Comparison of ENCODE assay signal across 9 cellular contexts in genomic region chr16:87698241-87698640, GRCh38.
DNase-seq lines count a peak whose midpoint lies in the region; ATAC-seq and TF ChIP-seq lines count a peak whose summit lies in the region.
"Had no signal": no experiment of that assay in that cellular context is flagged by ENCODE, and none has a peak within 500 bp of the region (broad histone marks: within the 10 kb centered on the region; RNA-seq: fewer than 3 reads in every experiment).

No MANE protein-coding gene starts in this region.

- peak overlapping the region; percentile 58 for H3K4me3 Mint-ChIP-seq in natural killer cell

- peaks cover 59% of the 10 kb centered on the region for H3K4me1 ChIP-seq in OCI-LY3 (ENCODE audit: low read length)

- H3K27me3 Mint-ChIP-seq in natural killer cell (ENCODE audit: low read depth in 2 of 2), result no peaks in the 10 kb centered on the region

- peak overlapping the region; percentile 45 for H3K9ac ChIP-seq in OCI-LY3 (ENCODE audit: low read length)

- DNase-seq in GM13976 (ENCODE audit: low spot score), result peak; percentile 75
- no peak for DNase-seq in natural killer cell
- DNase-seq in A172 (ENCODE audit: low spot score), result no peak
- DNase-seq in T-helper 9 cell, result no peak
- no peak for DNase-seq in cerebellar nuclear complex (lab: John Stamatoyannopoulos, UW)
- DNase-seq: DMS153, NCI-H2171 had no signal

- TF ChIP-seq CTCF in GM13976 (IDR thresholded peaks at IDR 0.05; ENCODE audit: borderline replicate concordance, control extremely low read depth, extremely low read depth, insufficient read depth, missing control alignments) (no peak), OCI-LY3 (IDR thresholded peaks at IDR 0.05; ENCODE audit: low read depth, low read length) (no peak), natural killer cell (IDR thresholded peaks at IDR 0.05) (no peak)

- intact Hi-C loops in natural killer cell (cut with micrococcal nuclease), result no loop called here

- H3K27ac ChIP-seq in OCI-LY3 (ENCODE audit: low read length), result peak overlapping the region; percentile 86

- peaks cover 37 to 38% of the 10 kb centered on the region in 2 donors for H3K4me1 Mint-ChIP-seq in natural killer cell

- H3K4me3 ChIP-seq in OCI-LY3 (ENCODE audit: low read length), result peak overlapping the region; percentile 47

- H3K9me3 ChIP-seq in OCI-LY3 (ENCODE audit: insufficient read depth, low read length), result peaks cover 15% of the 10 kb centered on the region; the same call in 1 of the 2 replicates

- no peaks in the 10 kb centered on the region for H3K79me2 ChIP-seq in OCI-LY3 (ENCODE audit: low read length)

- ATAC-seq in GM21447 (IDR thresholded peaks at IDR 0.05; ENCODE audit: unreplicated experiment) (peak; percentile 38), natural killer cell (no peak)

- in situ Hi-C loops in GM13976 (cut with MboI; ENCODE audit: low sequenced_read_pairs, unreplicated experiment), result no loop called here

- no peaks in the 10 kb centered on the region for H3K27me3 ChIP-seq in OCI-LY3 (ENCODE audit: low read depth, low read length)

- no peaks in the 10 kb centered on the region for H3K9me3 Mint-ChIP-seq in natural killer cell

- peak overlapping the region; percentile 78 for H3K4me2 ChIP-seq in OCI-LY3 (ENCODE audit: low read length)

- H4K20me1 ChIP-seq in OCI-LY3 (ENCODE audit: insufficient read depth, low read length), result 0 out of 2 replicates have a peak, but pooled peaks cover 3% of the 10 kb centered on the region

- peaks cover 48% of the 10 kb centered on the region for H3K36me3 ChIP-seq in OCI-LY3 (replicated peaks; ENCODE audit: low read depth, low read length)

- no peaks in the 10 kb centered on the region for H3K36me3 Mint-ChIP-seq in natural killer cell

- no peak overlapping the region for H2AFZ ChIP-seq in OCI-LY3 (ENCODE audit: low read depth, low read length)

- peak overlapping the region; percentile 41 to 54 for H3K27ac Mint-ChIP-seq in natural killer cell
